In genomic region chr1:147750618-147751217, GRCh38 we compare ENCODE assay signal across 23 cellular contexts. TPM values are rescaled to one million over a fixed set of nuclear protein-coding genes. Genes with fewer than 3 reads are reported as not detected.
"Had no signal": no experiment of that assay in that cellular context is flagged by ENCODE, and none has a peak within 500 bp of the region (broad histone marks: within the 10 kb centered on the region; RNA-seq: fewer than 3 reads in every experiment).

No MANE protein-coding gene starts in this region.

- H3K27ac Mint-ChIP-seq: activated naive CD8-positive, alpha-beta T cell; stimulated activated memory B cell treated with anti-CD40 and anti-IgM and Interleukin-4, amounts not matched to agents 10 μg/mL and 1 μg/mL and 100 μg/mL, for 72 hours; T-helper 1 cell treated with Interleukin-12 subunit alpha and Interleukin-12 subunit beta and Interleukin-4 antibody, amounts not matched to agents 30 μg/mL and 1 μg/mL, for 36 hours had no signal

- DNase-seq: activated CD4-positive, alpha-beta T cell treated with anti-CD3 and anti-CD28 coated beads for 4 hours; activated CD4-positive, alpha-beta T cell treated with anti-CD3 and anti-CD28 coated beads, Interleukin-2, amount 50 U/mL, for 4 hours; activated effector memory CD4-positive, alpha-beta T cell treated with Interleukin-2 at 50 U/mL for 16 hours; activated naive CD4-positive, alpha-beta T cell treated with Interleukin-2 at 50 U/mL for 16 hours; anterior cingulate cortex; dermis blood vessel endothelial cell; effector CD4-positive, alpha-beta T cell; islet precursor cell; left colon; midbrain; naive thymus-derived CD4-positive, alpha-beta T cell; pancreas; stimulated activated CD4-positive, alpha-beta T cell treated with anti-CD3 and anti-CD28 coated beads, Interleukin-1b, Interleukin-23, amount 100 ng/mL, for 48 hours; stimulated activated CD4-positive, alpha-beta T cell treated with anti-CD3 and anti-CD28 coated beads, Interleukin-4, amount 100 ng/mL, for 4 hours; stimulated activated CD8-positive, alpha-beta memory T cell treated with anti-CD3 and anti-CD28 coated beads, Interleukin-4, amount 100 ng/mL, for 48 hours; stimulated activated naive CD8-positive, alpha-beta T cell treated with anti-CD3 and anti-CD28 coated beads, Interleukin-15, amount 100 ng/mL, for 72 hours; substantia nigra; T-helper 9 cell; upper lobe of left lung had no signal

- ATAC-seq: gastroesophageal sphincter; left colon; naive thymus-derived CD4-positive, alpha-beta T cell; pancreas; stimulated activated memory B cell treated with anti-CD40 and anti-IgM and Interleukin-4, amounts not matched to agents 10 μg/mL and 1 μg/mL and 100 μg/mL, for 72 hours; stimulated activated naive CD8-positive, alpha-beta T cell treated with anti-CD3 and anti-CD28 coated beads, Interleukin-15, amount 100 ng/mL, for 72 hours had no signal

- H3K4me1 Mint-ChIP-seq: stimulated activated memory B cell treated with anti-CD40 and anti-IgM and Interleukin-4, amounts not matched to agents 10 μg/mL and 1 μg/mL and 100 μg/mL, for 72 hours; stimulated activated naive CD8-positive, alpha-beta T cell treated with anti-CD3 and anti-CD28 coated beads, Interleukin-15, amount 100 ng/mL, for 72 hours had no signal

- H3K36me3 Mint-ChIP-seq: activated naive CD8-positive, alpha-beta T cell; naive thymus-derived CD4-positive, alpha-beta T cell; stimulated activated memory B cell treated with anti-CD40 and anti-IgM and Interleukin-4, amounts not matched to agents 10 μg/mL and 1 μg/mL and 100 μg/mL, for 72 hours had no signal

- H3K4me3 Mint-ChIP-seq: activated naive CD8-positive, alpha-beta T cell; naive thymus-derived CD4-positive, alpha-beta T cell; stimulated activated memory B cell treated with anti-CD40 and anti-IgM and Interleukin-4, amounts not matched to agents 10 μg/mL and 1 μg/mL and 100 μg/mL, for 72 hours; stimulated activated naive CD8-positive, alpha-beta T cell treated with anti-CD3 and anti-CD28 coated beads, Interleukin-15, amount 100 ng/mL, for 72 hours; T-helper 1 cell treated with Interleukin-12 subunit alpha and Interleukin-12 subunit beta and Interleukin-4 antibody, amounts not matched to agents 30 μg/mL and 1 μg/mL, for 36 hours had no signal

- H3K27me3 Mint-ChIP-seq: activated naive CD8-positive, alpha-beta T cell; stimulated activated naive CD8-positive, alpha-beta T cell treated with anti-CD3 and anti-CD28 coated beads, Interleukin-15, amount 100 ng/mL, for 72 hours had no signal

- H3K9me3 Mint-ChIP-seq: naive thymus-derived CD4-positive, alpha-beta T cell; stimulated activated memory B cell treated with anti-CD40 and anti-IgM and Interleukin-4, amounts not matched to agents 10 μg/mL and 1 μg/mL and 100 μg/mL, for 72 hours; stimulated activated naive CD8-positive, alpha-beta T cell treated with anti-CD3 and anti-CD28 coated beads, Interleukin-15, amount 100 ng/mL, for 72 hours; T-helper 1 cell treated with Interleukin-12 subunit alpha and Interleukin-12 subunit beta and Interleukin-4 antibody, amounts not matched to agents 30 μg/mL and 1 μg/mL, for 36 hours had no signal

RNA-seq across cellular contexts. Expression of gene GJA5, which starts 9.7 kb away (rescaled TPM):
- total RNA-seq: naive thymus-derived CD4-positive, alpha-beta T cell had no signal
- polyA plus RNA-seq: naive thymus-derived CD4-positive, alpha-beta T cell had no signal
